12 cellular contexts compared by ENCODE assay signal in genomic region chr1:155263067-155263466, GRCh38. TPM values are rescaled to one million over a fixed set of nuclear protein-coding genes. Genes with fewer than 3 reads are reported as not detected.
DNase-seq lines count a peak whose midpoint lies in the region; ATAC-seq and TF ChIP-seq lines count a peak whose summit lies in the region.
"Had no signal": no experiment of that assay in that cellular context is flagged by ENCODE, and none has a peak within 500 bp of the region (broad histone marks: within the 10 kb centered on the region; RNA-seq: fewer than 3 reads in every experiment).

No MANE protein-coding gene starts in this region.

- peak overlapping the region; percentile 98; the same call in 1 of the 2 replicates for H3K4me2 ChIP-seq in KMS-11

- peaks cover 23% of the 10 kb centered on the region for H3K4me1 ChIP-seq in CD4-positive, alpha-beta memory T cell (ENCODE audit: insufficient read depth, low read length)
- H3K4me1 ChIP-seq in KMS-11 (ENCODE audit: low read depth, poor library complexity, severe bottlenecking), result peaks cover 18% of the 10 kb centered on the region

- no peaks in the 10 kb centered on the region for H4K20me1 ChIP-seq in KMS-11 (ENCODE audit: insufficient read depth)

- H3K27me3 ChIP-seq in CD4-positive, alpha-beta memory T cell (ENCODE audit: insufficient read depth, low read length), result no peaks in the 10 kb centered on the region
- H3K27me3 ChIP-seq in KMS-11 (ENCODE audit: insufficient read depth, low read depth), result no peaks in the 10 kb centered on the region

- H3K4me1 Mint-ChIP-seq in CD4-positive, alpha-beta memory T cell, result peaks cover 12 to 36% (median 28%) of the 10 kb centered on the region in 4 donors
- peaks cover 28% of the 10 kb centered on the region for H3K4me1 Mint-ChIP-seq in brain
- peaks cover 23% of the 10 kb centered on the region for H3K4me1 Mint-ChIP-seq in nephron

- peak overlapping the region; percentile 53 to 100 (median 98) for H3K4me3 Mint-ChIP-seq in CD4-positive, alpha-beta memory T cell
- peak overlapping the region; percentile 19 to 98 (median 95) for H3K4me3 Mint-ChIP-seq in brain
- H3K4me3 Mint-ChIP-seq in nephron, result peak overlapping the region; percentile 40 to 97 (median 96)

- no peak overlapping the region for H3K4me3 ChIP-seq in CD4-positive, alpha-beta memory T cell (ENCODE audit: low read length in 2 of 2)
- no peak overlapping the region for H3K4me3 ChIP-seq in KMS-11 (IDR thresholded peaks at IDR 0.05; ENCODE audit: insufficient read depth, low read depth, low read length)

- no peak overlapping the region; the same call in 1 of the 2 replicates for H3K9ac ChIP-seq in KMS-11

- H3K79me2 ChIP-seq in KMS-11 (ENCODE audit: insufficient read depth, low read depth), result peaks cover 20% of the 10 kb centered on the region

- H3K27ac Mint-ChIP-seq in CD4-positive, alpha-beta memory T cell, result peak overlapping the region; percentile 75 to 98 (median 97)
- H3K27ac Mint-ChIP-seq in brain (peak overlapping the region in 4 of 5 experiments; percentile 96 to 98 (median 96)), nephron (peak overlapping the region; percentile 43 to 86 (median 64))

- H3K9me3 ChIP-seq in CD4-positive, alpha-beta memory T cell (ENCODE audit: control insufficient read depth in 1 of 2, low read length in 2 of 2), result no peaks in the 10 kb centered on the region

- POLR2A ChIA-PET in CD4-positive, alpha-beta memory T cell (lab: Charles Lee; ENCODE audit: partially characterized antibody), result interaction anchor here (0.9 to 1.7 kb wide), 4 partner anchors 10 to 45 kb away, joined by 4 to 13 read pairs (median 5); partner anchors contain the start of gene CLK2

- H3K36me3 Mint-ChIP-seq in CD4-positive, alpha-beta memory T cell, result peaks cover 43 to 75% of the 10 kb centered on the region in 2 donors
- H3K36me3 Mint-ChIP-seq in brain, result peaks cover 79% of the 10 kb centered on the region
- H3K36me3 Mint-ChIP-seq in nephron (ENCODE audit: low read depth), result peaks cover 69% of the 10 kb centered on the region

- no peaks in the 10 kb centered on the region for H3K27me3 Mint-ChIP-seq in CD4-positive, alpha-beta memory T cell
- H3K27me3 Mint-ChIP-seq in brain (peaks cover 10% of the 10 kb centered on the region), nephron (ENCODE audit: low read depth) (no peaks in the 10 kb centered on the region)

- no peak for ATAC-seq in HG02938 (IDR thresholded peaks at IDR 0.05; ENCODE audit: unreplicated experiment)

- DNase-seq in CD4-positive, alpha-beta memory T cell, result no peak
- DNase-seq in NCI-H82 treated with DMSO at 0.1 percent for 48 hours (lab: John Stamatoyannopoulos, UW; ENCODE audit: unreplicated experiment) (no peak), GM19238 (ENCODE audit: insufficient read length, low spot score) (no peak), NCI-H2171 treated with DMSO at 0.1 percent for 48 hours (lab: John Stamatoyannopoulos, UW) (no peak)
- DNase-seq: NCI-H510A; stimulated activated CD4-positive, alpha-beta T cell treated with anti-CD3 and anti-CD28 coated beads, Interleukin-4, amount 100 ng/mL, for 4 hours had no signal

- intact Hi-C loops in CD4-positive, alpha-beta memory T cell (cut with micrococcal nuclease), result no loop called here

- no peak for TF ChIP-seq CTCF in KMS-11 (conservative IDR thresholded peaks at IDR 0.05; ENCODE audit: low read depth, low read length)
- TF ChIP-seq CTCF in brain (conservative IDR thresholded peaks at IDR 0.05), result no peak
- no peak for TF ChIP-seq CTCF in nephron (IDR thresholded peaks at IDR 0.05; ENCODE audit: unreplicated experiment in 3 of 3)

- peaks cover 0 to 3% (median 0%) of the 10 kb centered on the region in 8 donors for H3K9me3 Mint-ChIP-seq in CD4-positive, alpha-beta memory T cell
- H3K9me3 Mint-ChIP-seq in brain (peaks cover 0 to 4% (median 0%) of the 10 kb centered on the region in 5 experiments), nephron (no peaks in the 10 kb centered on the region)

- H3K27ac ChIP-seq in CD4-positive, alpha-beta memory T cell (ENCODE audit: low read depth, low read length), result peak overlapping the region; percentile 86
- no peak overlapping the region for H3K27ac ChIP-seq in KMS-11

- no peak overlapping the region; the same call in 1 of the 2 replicates for H2AFZ ChIP-seq in KMS-11 (ENCODE audit: low read depth)

- CTCF ChIA-PET in CD4-positive, alpha-beta memory T cell (lab: Charles Lee; ENCODE audit: partially characterized antibody), result interaction anchor here (0.7 to 6.1 kb wide), 3 partner anchors 10 to 61 kb away, joined by 3 to 53 read pairs (median 3); partner anchors contain the start of gene CLK2

- peaks cover 49% of the 10 kb centered on the region for H3K36me3 ChIP-seq in CD4-positive, alpha-beta memory T cell (ENCODE audit: insufficient read depth, low read length)
- peaks cover 28% of the 10 kb centered on the region; the same call in 1 of the 2 replicates for H3K36me3 ChIP-seq in KMS-11 (ENCODE audit: insufficient read depth)

RNA-seq across cellular contexts. Expression of gene SCAMP3, which starts 0.9 kb away (rescaled TPM):
- 100 to 1,000 TPM in 1 of 2 experiments, 10 to 100 TPM in 1; 94.4 to 101 TPM for total RNA-seq in CD4-positive, alpha-beta memory T cell
- polyA plus RNA-seq in CD4-positive, alpha-beta memory T cell, result 100 to 1,000 TPM; 132 to 160 TPM
- polyA plus RNA-seq in brain (ENCODE audit: insufficient read depth, low read depth, low replicate concordance), result 118 TPM

RNA-seq across cellular contexts. Expression of gene ENTREP3, which starts 7.8 kb away (rescaled TPM):
- 10 to 100 TPM; 10.5 to 12.2 TPM for total RNA-seq in CD4-positive, alpha-beta memory T cell
- 1 to 10 TPM in 1 of 2 donors, under 1 TPM in 1; 0.50 to 1.8 TPM for polyA plus RNA-seq in CD4-positive, alpha-beta memory T cell
- polyA plus RNA-seq in brain (ENCODE audit: insufficient read depth, low read depth, low replicate concordance), result 40.8 TPM

RNA-seq across cellular contexts. Expression of gene CLK2, which starts 10.2 kb away (rescaled TPM):
- total RNA-seq in CD4-positive, alpha-beta memory T cell, result 100 to 1,000 TPM; 123 to 126 TPM
- polyA plus RNA-seq in CD4-positive, alpha-beta memory T cell, result 10 to 100 TPM; 11.4 to 21.5 TPM
- polyA plus RNA-seq in brain (ENCODE audit: insufficient read depth, low read depth, low replicate concordance), result 29.7 TPM

RNA-seq across cellular contexts. Expression of gene HCN3, which starts 14.2 kb away (rescaled TPM):
- total RNA-seq in CD4-positive, alpha-beta memory T cell, result 1 to 10 TPM; 4.9 to 5.3 TPM
- under 1 TPM; 0.10 to 0.41 TPM for polyA plus RNA-seq in CD4-positive, alpha-beta memory T cell
- polyA plus RNA-seq in brain (ENCODE audit: insufficient read depth, low read depth, low replicate concordance), result 22.3 TPM

RNA-seq across cellular contexts. Expression of gene PKLR, which starts 38.2 kb away (rescaled TPM):
- not detected for total RNA-seq in CD4-positive, alpha-beta memory T cell
- polyA plus RNA-seq in CD4-positive, alpha-beta memory T cell, result not detected
- 0.17 TPM for polyA plus RNA-seq in brain (ENCODE audit: insufficient read depth, low read depth, low replicate concordance)
- total RNA-seq: osteoblast, urinary bladder had no signal
- polyA plus RNA-seq: urinary bladder had no signal

Comparison
In these comparisons a context has a peak if more than half of its experiments do, and no peak if none do; other contexts are left out.
1. RNA of gene ENTREP3, which starts 7.8 kb away (polyA plus RNA-seq): 40.8 TPM in brain (single experiment); 0.50 to 1.8 TPM in CD4-positive, alpha-beta memory T cell; every median in the first group is over 10 times any median in the second.
2. Peak in every context shown above with its lines, with median percentiles within 50 percentile points of each other: H3K27ac Mint-ChIP-seq and H3K4me3 Mint-ChIP-seq.